Comparison of ENCODE assay signal across 22 cellular contexts in the genomic region with DNA sequence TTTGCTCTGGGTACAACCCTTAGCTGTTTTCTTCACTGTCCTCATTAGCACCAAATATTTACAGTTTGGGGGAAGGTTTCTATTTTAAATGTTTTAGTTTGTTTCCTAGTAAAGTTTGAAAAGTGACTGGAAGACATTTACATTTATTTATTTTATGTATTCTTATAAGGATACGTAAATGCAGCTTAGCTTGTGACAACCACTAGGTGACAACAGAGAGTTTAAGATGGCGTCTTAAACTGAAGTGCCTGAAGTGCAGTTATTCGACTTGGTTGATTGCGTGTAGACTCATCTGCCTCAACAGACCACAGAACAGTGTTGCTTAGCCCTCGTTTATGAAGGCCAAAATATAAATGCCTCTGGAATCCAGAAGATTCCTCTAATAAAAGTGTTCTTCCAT.
A peak's percentile ranks its signal among the peaks of the same experiment; 100 is the strongest.
DNase-seq lines count a peak whose midpoint lies in the region; ATAC-seq, FAIRE-seq and TF ChIP-seq lines count a peak whose summit lies in the region.
"Had no signal": no experiment of that assay in that cellular context is flagged by ENCODE, and none has a peak within 500 bp of the region (broad histone marks: within the 10 kb centered on the region; RNA-seq: fewer than 3 reads in every experiment).

No MANE protein-coding gene starts in this region.

- no peak overlapping the region for H4K8ac ChIP-seq in mesenchymal stem cell (ENCODE audit: low read length)

- H3K4me2 ChIP-seq in astrocyte (ENCODE audit: low read length) (peak overlapping the region; percentile 61), mesenchymal stem cell (ENCODE audit: low read length, poor library complexity, severe bottlenecking) (no peak overlapping the region)

- FAIRE-seq in astrocyte (lab: Jason Lieb, UNC), result no peak

- no peaks in the 10 kb centered on the region for H3K9me3 Mint-ChIP-seq in astrocyte (ENCODE audit: unreplicated experiment)
- no peaks in the 10 kb centered on the region for H3K9me3 Mint-ChIP-seq in activated naive CD8-positive, alpha-beta T cell treated with anti-CD3 and anti-CD28 coated beads, Interleukin-2, amount 50 U/mL, for 24 hours
- H3K9me3 Mint-ChIP-seq: effector memory CD8-positive, alpha-beta T cell; naive B cell had no signal

- H2BK120ac ChIP-seq in mesenchymal stem cell (ENCODE audit: low read depth, low read length), result no peak overlapping the region

- H3K36me3 ChIP-seq in astrocyte (ENCODE audit: insufficient read depth, low read length), result no peaks in the 10 kb centered on the region
- H3K36me3 ChIP-seq in mesenchymal stem cell (ENCODE audit: control insufficient read depth in 1 of 2, insufficient read depth in 2 of 2, low read depth in 1 of 2, low read length in 2 of 2), result no peaks in the 10 kb centered on the region
- H3K36me3 ChIP-seq: ascending aorta, heart right ventricle had no signal

- no peak overlapping the region for H2BK5ac ChIP-seq in mesenchymal stem cell (ENCODE audit: low read depth, low read length, poor library complexity, severe bottlenecking)

- H3K18ac ChIP-seq in mesenchymal stem cell (ENCODE audit: low read depth in 1 of 2, low read length in 2 of 2), result no peak overlapping the region

- no peak overlapping the region for H2AK5ac ChIP-seq in mesenchymal stem cell (ENCODE audit: low read length, severe bottlenecking)

- H3K79me1 ChIP-seq in mesenchymal stem cell (replicated peaks; ENCODE audit: low read length, poor library complexity, severe bottlenecking), result no peaks in the 10 kb centered on the region

- H3K9ac ChIP-seq in astrocyte (ENCODE audit: low read length) (peak overlapping the region; percentile 34), mesenchymal stem cell (ENCODE audit: low read length) (no peak overlapping the region)
- H3K9ac ChIP-seq: parathyroid adenoma had no signal

- peak; percentile 37 for TF ChIP-seq CTCF in C4-2B (conservative IDR thresholded peaks at IDR 0.05)
- TF ChIP-seq CTCF in LNCaP clone FGC (IDR thresholded peaks at IDR 0.05; ENCODE audit: control insufficient read depth, extremely low read depth, insufficient read depth), result peak; percentile 20; the same call in 1 of the 2 replicates
- TF ChIP-seq CTCF in astrocyte (IDR thresholded peaks at IDR 0.05; ENCODE audit: insufficient read depth, low read depth, low read length), result no peak

- no peak overlapping the region for H4K91ac ChIP-seq in mesenchymal stem cell (ENCODE audit: low read length)

- peaks cover 15% of the 10 kb centered on the region for H3K4me1 Mint-ChIP-seq in astrocyte (ENCODE audit: low read depth, unreplicated experiment)
- H3K4me1 Mint-ChIP-seq in activated naive CD8-positive, alpha-beta T cell treated with anti-CD3 and anti-CD28 coated beads, Interleukin-2, amount 50 U/mL, for 24 hours, result no peaks in the 10 kb centered on the region
- H3K4me1 Mint-ChIP-seq: naive B cell had no signal

- H3K27me3 Mint-ChIP-seq in astrocyte (ENCODE audit: low read depth, unreplicated experiment), result no peaks in the 10 kb centered on the region
- H3K27me3 Mint-ChIP-seq in activated naive CD8-positive, alpha-beta T cell treated with anti-CD3 and anti-CD28 coated beads, Interleukin-2, amount 50 U/mL, for 24 hours, result no peaks in the 10 kb centered on the region
- H3K27me3 Mint-ChIP-seq: effector memory CD8-positive, alpha-beta T cell had no signal

- H3K4me3 Mint-ChIP-seq in astrocyte (ENCODE audit: unreplicated experiment), result no peak overlapping the region
- no peak overlapping the region for H3K4me3 Mint-ChIP-seq in activated naive CD8-positive, alpha-beta T cell treated with anti-CD3 and anti-CD28 coated beads, Interleukin-2, amount 50 U/mL, for 24 hours
- H3K4me3 Mint-ChIP-seq: activated T-cell treated with anti-CD3 and anti-CD28 coated beads, Interleukin-2, amount 50 U/mL, for 72 hours; effector memory CD8-positive, alpha-beta T cell; HFFc6; naive B cell; T-helper 2 cell treated with Interferon-gamma antibody and Interleukin-4, amounts not matched to agents 5 μg/mL and 100 μg/mL, for 36 hours had no signal

- H3K4me3 ChIP-seq in LNCaP clone FGC (ENCODE audit: low read depth, low read length) (no peak overlapping the region), astrocyte (ENCODE audit: insufficient read depth, low read depth, low read length) (no peak overlapping the region), mesenchymal stem cell (ENCODE audit: insufficient read depth in 1 of 2, low read depth in 1 of 2, low read length in 2 of 2) (no peak overlapping the region)
- H3K4me3 ChIP-seq: ascending aorta, heart right ventricle had no signal

- H3K4me1 ChIP-seq in astrocyte (ENCODE audit: insufficient read depth, low read length), result peaks cover 15% of the 10 kb centered on the region
- H3K4me1 ChIP-seq in mesenchymal stem cell (ENCODE audit: control insufficient read depth, insufficient read depth, low read depth, low read length), result no peaks in the 10 kb centered on the region
- H3K4me1 ChIP-seq: ascending aorta, heart right ventricle, parathyroid adenoma had no signal

- WGBS in mesenchymal stem cell, result 76% methylated on average over 5 of the region's 5 CpGs

- H3K23ac ChIP-seq in mesenchymal stem cell (ENCODE audit: low read length in 2 of 2), result no peak overlapping the region

- H3K4ac ChIP-seq in mesenchymal stem cell (ENCODE audit: low read depth in 1 of 2, low read length in 2 of 2), result no peak overlapping the region

- no peak overlapping the region for H2BK12ac ChIP-seq in mesenchymal stem cell (ENCODE audit: low read length in 2 of 2)

- H3K36me3 Mint-ChIP-seq in astrocyte (ENCODE audit: low read depth, unreplicated experiment), result no peaks in the 10 kb centered on the region
- H3K36me3 Mint-ChIP-seq in activated naive CD8-positive, alpha-beta T cell treated with anti-CD3 and anti-CD28 coated beads, Interleukin-2, amount 50 U/mL, for 24 hours (ENCODE audit: low read depth), result no peaks in the 10 kb centered on the region
- H3K36me3 Mint-ChIP-seq: naive B cell had no signal

- no peaks in the 10 kb centered on the region for H4K20me1 ChIP-seq in astrocyte (ENCODE audit: insufficient read depth, low read length)

- ATAC-seq in activated naive CD8-positive, alpha-beta T cell treated with anti-CD3 and anti-CD28 coated beads, Interleukin-2, amount 50 U/mL, for 24 hours, result no peak
- ATAC-seq: activated T-cell treated with anti-CD3 and anti-CD28 coated beads, Interleukin-2, amount 50 U/mL, for 72 hours; effector memory CD8-positive, alpha-beta T cell; heart right ventricle had no signal

- H2AFZ ChIP-seq in astrocyte (ENCODE audit: low read depth, low read length) (peak overlapping the region; percentile 19), mesenchymal stem cell (ENCODE audit: low read depth, low read length) (no peak overlapping the region)
- H2AFZ ChIP-seq: parathyroid adenoma had no signal

- no peak overlapping the region for H3K27ac Mint-ChIP-seq in astrocyte (ENCODE audit: unreplicated experiment)
- H3K27ac Mint-ChIP-seq in activated naive CD8-positive, alpha-beta T cell treated with anti-CD3 and anti-CD28 coated beads, Interleukin-2, amount 50 U/mL, for 24 hours, result no peak overlapping the region
- H3K27ac Mint-ChIP-seq: activated T-cell treated with anti-CD3 and anti-CD28 coated beads, Interleukin-2, amount 50 U/mL, for 72 hours; effector memory CD8-positive, alpha-beta T cell; HFFc6; T-helper 2 cell treated with Interferon-gamma antibody and Interleukin-4, amounts not matched to agents 5 μg/mL and 100 μg/mL, for 36 hours had no signal

- DNase-seq in LNCaP clone FGC (ENCODE audit: low read depth) (no peak), astrocyte (ENCODE audit: low read depth) (no peak), mesenchymal stem cell (peak; percentile 9), HPDE6-E6E7 (ENCODE audit: extremely low spot score) (no peak), iPS-NIHi11 (ENCODE audit: low spot score) (no peak), OCI-M2 (lab: John Stamatoyannopoulos, UW; ENCODE audit: unreplicated experiment) (no peak)
- no peak for DNase-seq in activated naive CD8-positive, alpha-beta T cell treated with anti-CD3 and anti-CD28 coated beads, Interleukin-2, amount 50 U/mL, for 24 hours
- DNase-seq: activated CD4-positive, alpha-beta T cell treated with anti-CD3 and anti-CD28 coated beads for 1 hour; activated naive CD4-positive, alpha-beta T cell treated with anti-CD3 and anti-CD28 coated beads, Interleukin-2, amount 50 U/mL, for 16 hours; activated T-cell treated with anti-CD3 and anti-CD28 coated beads, Interleukin-2, amount 50 U/mL, for 72 hours; effector memory CD8-positive, alpha-beta T cell; heart right ventricle; HFFc6; islet precursor cell; naive B cell; NCI-H1417; NCI-H2171; NCI-H526 had no signal

- H3K27me3 ChIP-seq in astrocyte (ENCODE audit: insufficient read depth, low read length) (no peaks in the 10 kb centered on the region), mesenchymal stem cell (ENCODE audit: control insufficient read depth in 1 of 2, insufficient read depth in 1 of 2, low read length in 2 of 2) (no peaks in the 10 kb centered on the region)
- H3K27me3 ChIP-seq: ascending aorta had no signal

- no peaks in the 10 kb centered on the region for H3K79me2 ChIP-seq in astrocyte (ENCODE audit: insufficient read depth, low read length)
- H3K79me2 ChIP-seq: parathyroid adenoma had no signal

- H3K9me3 ChIP-seq in astrocyte (ENCODE audit: insufficient read depth, low read depth, low read length) (no peaks in the 10 kb centered on the region), mesenchymal stem cell (ENCODE audit: control insufficient read depth, low read length) (no peaks in the 10 kb centered on the region)
- H3K9me3 ChIP-seq: ascending aorta, heart right ventricle had no signal

- no peak overlapping the region for H2BK15ac ChIP-seq in mesenchymal stem cell (ENCODE audit: low read depth, poor library complexity, severe bottlenecking)

- H3K27ac ChIP-seq in C4-2B (no peak overlapping the region), astrocyte (ENCODE audit: low read depth, low read length) (peak overlapping the region; percentile 70), mesenchymal stem cell (ENCODE audit: low read length, poor library complexity, severe bottlenecking) (no peak overlapping the region)
- H3K27ac ChIP-seq: ascending aorta, heart right ventricle, parathyroid adenoma had no signal

- H3K14ac ChIP-seq in mesenchymal stem cell (ENCODE audit: low read length in 2 of 2), result no peak overlapping the region
